Comparison of ENCODE assay signal across 8 cellular contexts in genomic region chr3:157493627-157494550, GRCh38. TPM values are rescaled to one million over a fixed set of nuclear protein-coding genes. Genes with fewer than 3 reads are reported as not detected.
DNase-seq lines count a peak whose midpoint lies in the region; ATAC-seq and TF ChIP-seq lines count a peak whose summit lies in the region.

No MANE protein-coding gene starts in this region.

- H3K4me2 ChIP-seq in neural progenitor cell: no peak overlapping the region

- H3K9me3 ChIP-seq in BE2C: no peaks in the 10 kb centered on the region
- no peaks in the 10 kb centered on the region for H3K9me3 ChIP-seq in NT2/D1 (ENCODE audit: insufficient read depth, low read length)
- no peaks in the 10 kb centered on the region for H3K9me3 ChIP-seq in neural progenitor cell (ENCODE audit: low read depth)

- H2AFZ ChIP-seq in neural progenitor cell (replicated peaks): peak overlapping the region; percentile 45

- H4K20me1 ChIP-seq in neural progenitor cell (ENCODE audit: low read depth): no peaks in the 10 kb centered on the region

- H3K36me3 ChIP-seq in BE2C (no peaks in the 10 kb centered on the region), NT2/D1 (ENCODE audit: insufficient read depth, insufficient read length, low read length) (no peaks in the 10 kb centered on the region), neural progenitor cell (no peaks in the 10 kb centered on the region)

- no peaks in the 10 kb centered on the region for H3K4me1 ChIP-seq in BE2C
- no peaks in the 10 kb centered on the region for H3K4me1 ChIP-seq in NT2/D1 (ENCODE audit: insufficient read depth, insufficient read length)
- peaks cover 1% of the 10 kb centered on the region for H3K4me1 ChIP-seq in neural progenitor cell

- H3K36me3 Mint-ChIP-seq in endothelial cell (ENCODE audit: low read depth, unreplicated experiment) (no peaks in the 10 kb centered on the region), neural progenitor cell (peaks cover 29% of the 10 kb centered on the region)

- H3K4me3 Mint-ChIP-seq in endothelial cell (ENCODE audit: unreplicated experiment): no peak overlapping the region
- H3K4me3 Mint-ChIP-seq in neural progenitor cell: no peak overlapping the region

- H3K4me3 ChIP-seq in BE2C (ENCODE audit: low read depth, low read length) (no peak overlapping the region), NT2/D1 (ENCODE audit: insufficient read length, low read depth) (no peak overlapping the region), neural progenitor cell (no peak overlapping the region)

- H3K9ac ChIP-seq in NT2/D1 (ENCODE audit: insufficient read length, low read depth) (no peak overlapping the region), neural progenitor cell (no peak overlapping the region)

- H3K79me2 ChIP-seq in neural progenitor cell (ENCODE audit: low read depth): no peaks in the 10 kb centered on the region

- peak; percentile 51 for ATAC-seq in HG03354 (IDR thresholded peaks at IDR 0.05; ENCODE audit: poor library complexity, severe bottlenecking, unreplicated experiment)
- no peak for ATAC-seq in HG03196 (IDR thresholded peaks at IDR 0.05; ENCODE audit: unreplicated experiment)
- no peak for ATAC-seq in stimulated activated naive CD8-positive, alpha-beta T cell treated with anti-CD3 and anti-CD28 coated beads, Interleukin-15, Interleukin-2, amounts not matched to agents 100 U/mL and 50 U/mL, for 24 hours
- ATAC-seq in HG03095 (IDR thresholded peaks at IDR 0.05; ENCODE audit: unreplicated experiment): no peak

- no peak overlapping the region for H3K27ac Mint-ChIP-seq in endothelial cell (ENCODE audit: unreplicated experiment)
- peak overlapping the region; percentile 24 for H3K27ac Mint-ChIP-seq in neural progenitor cell

- TF ChIP-seq CTCF in BE2C (IDR thresholded peaks at IDR 0.05; ENCODE audit: low read depth, low read length): peak; percentile 58
- peak; percentile 78 for TF ChIP-seq CTCF in endothelial cell (IDR thresholded peaks at IDR 0.05; ENCODE audit: unreplicated experiment)
- TF ChIP-seq CTCF in neural progenitor cell (IDR thresholded peaks at IDR 0.05): peak; percentile 77

- H3K27me3 Mint-ChIP-seq in endothelial cell (ENCODE audit: unreplicated experiment) (peaks cover 3% of the 10 kb centered on the region), neural progenitor cell (ENCODE audit: insufficient read depth, low read depth) (peaks cover 2% of the 10 kb centered on the region)

- DNase-seq in BE2C (no peak), NT2/D1 (ENCODE audit: low read depth, low spot score) (peak; percentile 16), endothelial cell (ENCODE audit: low spot score) (no peak), neural progenitor cell (ENCODE audit: low spot score) (peak; percentile 52)
- DNase-seq in stimulated activated naive CD8-positive, alpha-beta T cell treated with anti-CD3 and anti-CD28 coated beads, Interleukin-15, Interleukin-2, amounts not matched to agents 100 U/mL and 50 U/mL, for 24 hours: no peak

- no peaks in the 10 kb centered on the region for H3F3A ChIP-seq in neural progenitor cell (ENCODE audit: low read depth)

- H3K9me3 Mint-ChIP-seq in endothelial cell (ENCODE audit: unreplicated experiment) (no peaks in the 10 kb centered on the region), neural progenitor cell (no peaks in the 10 kb centered on the region)

- H3K4me1 Mint-ChIP-seq in endothelial cell (ENCODE audit: unreplicated experiment): peaks cover 15% of the 10 kb centered on the region
- peaks cover 37% of the 10 kb centered on the region for H3K4me1 Mint-ChIP-seq in neural progenitor cell

- H3K27me3 ChIP-seq in BE2C (no peaks in the 10 kb centered on the region), NT2/D1 (ENCODE audit: insufficient read depth, insufficient read length) (peaks cover 7% of the 10 kb centered on the region), neural progenitor cell (peaks cover 15% of the 10 kb centered on the region)

- no peak overlapping the region for H3K27ac ChIP-seq in neural progenitor cell

RNA-seq across cellular contexts. Expression of gene VEPH1, which starts 9.3 kb away (rescaled TPM):
- not detected for polyA plus RNA-seq in BE2C (2012; ENCODE audit: insufficient read depth, insufficient read length, low read depth)
- total RNA-seq in endothelial cell (ENCODE audit: unreplicated experiment): 10.3 TPM
- total RNA-seq in neural progenitor cell (ENCODE audit: low replicate concordance): 0.96 TPM in 1 of 2 replicates, not detected in the other

RNA-seq across cellular contexts. Expression of gene PTX3, which starts 57.2 kb away (rescaled TPM):
- polyA plus RNA-seq in BE2C (2012; ENCODE audit: insufficient read depth, insufficient read length, low read depth): not detected
- total RNA-seq in endothelial cell (ENCODE audit: unreplicated experiment) (0.13 TPM), neural progenitor cell (ENCODE audit: low replicate concordance) (9.0 and 9.1 TPM in 2 replicates)

Comparison
In these comparisons a context has a peak if more than half of its experiments do, and no peak if none do; other contexts are left out.
1. DNase-seq: peak in NT2/D1 (single experiment) and neural progenitor cell (single experiment); none in BE2C (single experiment), endothelial cell (single experiment) and stimulated activated naive CD8-positive, alpha-beta T cell treated with anti-CD3 and anti-CD28 coated beads, Interleukin-15, Interleukin-2, amounts not matched to agents 100 U/mL and 50 U/mL, for 24 hours (single experiment).
2. Peak in every context shown above with its lines, with median percentiles within 50 percentile points of each other: CTCF ChIP-seq.